In genomic region chr15:100106732-100107131, GRCh38 we compare ENCODE assay signal across 14 cellular contexts.
DNase-seq lines count a peak whose midpoint lies in the region; ATAC-seq and TF ChIP-seq lines count a peak whose summit lies in the region.
"Had no signal": no experiment of that assay in that cellular context is flagged by ENCODE, and none has a peak within 500 bp of the region (broad histone marks: within the 10 kb centered on the region; RNA-seq: fewer than 3 reads in every experiment).

No MANE protein-coding gene starts in this region.

- no peak overlapping the region for H3K27ac ChIP-seq in spleen
- no peak overlapping the region for H3K27ac ChIP-seq in gastrocnemius medialis
- H3K27ac ChIP-seq: C4-2B had no signal

- H3K4me3 ChIP-seq in fibroblast of pulmonary artery (replicated peaks; ENCODE audit: low read depth, low read length): no peak overlapping the region
- no peak overlapping the region for H3K4me3 ChIP-seq in spleen
- no peak overlapping the region for H3K4me3 ChIP-seq in gastrocnemius medialis

- TF ChIP-seq POLR2A in spleen (IDR thresholded peaks at IDR 0.05) (no peak), gastrocnemius medialis (IDR thresholded peaks at IDR 0.05) (no peak)

- no peaks in the 10 kb centered on the region for H3K9me3 ChIP-seq in spleen
- no peaks in the 10 kb centered on the region for H3K9me3 ChIP-seq in gastrocnemius medialis

- in situ Hi-C loops in gastrocnemius medialis (cut with MboI; ENCODE audit: low sequenced_read_pairs in 4 of 4): no loop called here

- intact Hi-C loops in spleen (cut with DNase I; ENCODE audit: low total_unique reads): no loop called here
- intact Hi-C loops in gastrocnemius medialis (cut with DNase I; ENCODE audit: low total_unique reads): no loop called here

- H3K36me3 ChIP-seq in spleen (no peaks in the 10 kb centered on the region), gastrocnemius medialis (peaks cover 0 to 15% of the 10 kb centered on the region in 2 donors)

- TF ChIP-seq CTCF in fibroblast of pulmonary artery (IDR thresholded peaks at IDR 0.05; ENCODE audit: low read length, missing control alignments): no peak
- TF ChIP-seq CTCF in spleen (IDR thresholded peaks at IDR 0.05 in 8 of 11, conservative IDR thresholded peaks at IDR 0.05 in 3 of 11): no peak
- no peak for TF ChIP-seq CTCF in gastrocnemius medialis (IDR thresholded peaks at IDR 0.05 in 4 of 5, conservative IDR thresholded peaks at IDR 0.05 in 1 of 5)

- H3K4me1 ChIP-seq in spleen: peaks cover 0 to 13% (median 9%) of the 10 kb centered on the region in 6 donors
- peaks cover 7 to 10% of the 10 kb centered on the region in 2 donors for H3K4me1 ChIP-seq in gastrocnemius medialis

- H3K27me3 ChIP-seq in spleen (replicated peaks in 1 of 7): no peaks in the 10 kb centered on the region
- no peaks in the 10 kb centered on the region for H3K27me3 ChIP-seq in gastrocnemius medialis

- DNase-seq in M059J (ENCODE audit: low read depth) (peak; percentile 58), SK-N-DZ (ENCODE audit: low spot score) (peak; percentile 11), fibroblast of pulmonary artery (ENCODE audit: low read depth) (peak; percentile 45), spleen (peak; percentile 27), AML-193 (lab: John Stamatoyannopoulos, UW) (no peak), gastrocnemius medialis (no peak)
- DNase-seq: DND-41, NCI-H1417 treated with DMSO at 0.1 percent for 48 hours, NCI-H187 treated with DMSO at 0.1 percent for 48 hours, NCI-H345, NCI-H526, PC-3 had no signal

- WGBS in spleen, 5 donors: 81 to 96% (median 86%) methylated on average over 7 to 8 of the region's 8 CpGs

- no peak for ATAC-seq in GM21528 (IDR thresholded peaks at IDR 0.05; ENCODE audit: low FRiP score, unreplicated experiment)
- no peak for ATAC-seq in gastrocnemius medialis
- ATAC-seq: PC-3 had no signal

Comparison
In these comparisons a context has a peak if more than half of its experiments do, and no peak if none do; other contexts are left out.
1. DNase-seq: peak in M059J (single experiment), SK-N-DZ (single experiment), fibroblast of pulmonary artery (single experiment) and spleen (single experiment); none in AML-193 (0 of 2) and gastrocnemius medialis (0 of 2).